ENCODE assay signal across 19 cellular contexts in genomic region chr6:81002126-81002525, GRCh38.
"Had no signal": no experiment of that assay in that cellular context is flagged by ENCODE, and none has a peak within 500 bp of the region (broad histone marks: within the 10 kb centered on the region; RNA-seq: fewer than 3 reads in every experiment).

No MANE protein-coding gene starts in this region.

- H3K9me3 ChIP-seq: upper lobe of right lung had no signal

- H3K36me3 ChIP-seq: upper lobe of right lung had no signal

- H3K4me1 ChIP-seq: foreskin keratinocyte, upper lobe of right lung had no signal

- ATAC-seq: activated CD4-positive, alpha-beta T cell treated with anti-CD3 and anti-CD28 coated beads for 36 hours; esophagus mucosa; foreskin keratinocyte; left lobe of liver; upper lobe of right lung; WTC11 had no signal

- DNase-seq: activated CD4-positive, alpha-beta T cell treated with anti-CD3 and anti-CD28 coated beads for 36 hours; activated CD4-positive, alpha-beta T cell treated with anti-CD3 and anti-CD28 coated beads, Interleukin-2, amount 50 U/mL, for 48 hours; activated naive CD4-positive, alpha-beta T cell; activated naive CD8-positive, alpha-beta T cell treated with anti-CD3 and anti-CD28 coated beads for 36 hours; activated T-cell treated with anti-CD3 and anti-CD28 coated beads for 4 hours; cortex of kidney; head of caudate nucleus; kidney; stimulated activated CD4-positive, alpha-beta T cell treated with anti-CD3 and anti-CD28 coated beads, Interleukin-12 subunit alpha, Interleukin-12 subunit beta, amount 100 ng/mL, for 4 hours; stimulated activated CD4-positive, alpha-beta T cell treated with anti-CD3 and anti-CD28 coated beads, Interleukin-1b, Interleukin-23, amount 100 ng/mL, for 48 hours; stimulated activated CD8-positive, alpha-beta memory T cell treated with anti-CD3 and anti-CD28 coated beads, Interleukin-4, amount 100 ng/mL, for 48 hours; stimulated activated naive CD4-positive, alpha-beta T cell; SW 1271; upper lobe of right lung had no signal

- H3K27ac ChIP-seq: foreskin keratinocyte, upper lobe of right lung had no signal

- H3K4me3 ChIP-seq: lung, upper lobe of right lung had no signal

- H3K27me3 ChIP-seq: foreskin keratinocyte, upper lobe of right lung had no signal
